1 cellular context compared by ENCODE assay signal in the genomic region with DNA sequence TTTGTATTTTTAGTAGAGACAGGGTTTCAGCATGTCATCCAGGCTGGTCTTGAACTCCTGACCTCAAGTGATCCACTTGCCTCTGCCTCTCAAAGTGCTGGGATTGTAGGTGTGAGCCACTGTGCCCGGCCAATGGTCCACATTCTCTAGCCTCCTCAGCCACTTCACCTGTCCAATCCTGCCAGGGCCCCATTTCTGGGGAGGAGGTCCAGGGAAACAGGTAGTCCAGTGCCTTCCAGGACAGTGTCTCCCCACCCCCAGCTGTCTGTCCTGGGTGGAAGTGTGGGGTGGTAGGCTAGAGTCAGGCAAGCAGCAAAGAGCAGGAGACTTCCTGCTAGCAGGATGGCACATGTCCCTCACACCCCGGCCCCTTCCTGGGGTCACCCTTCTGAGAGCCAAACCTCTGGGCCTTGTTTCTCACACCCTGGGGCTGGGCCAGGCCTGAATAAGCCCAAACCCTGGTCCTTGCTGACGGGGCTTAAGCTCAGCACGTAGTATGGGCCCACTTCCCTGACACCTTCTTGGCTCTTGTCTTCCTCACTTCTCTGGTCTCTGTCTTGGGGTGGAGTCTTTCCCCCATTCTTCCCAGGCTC.
TF ChIP-seq lines count a peak whose summit lies in the region.

No MANE protein-coding gene starts in this region.

TF ChIP-seq in HepG2, 621 proteins besides CTCF, POLR2A, EP300 and RAD21:
- TF ChIP-seq, protein P1, sequence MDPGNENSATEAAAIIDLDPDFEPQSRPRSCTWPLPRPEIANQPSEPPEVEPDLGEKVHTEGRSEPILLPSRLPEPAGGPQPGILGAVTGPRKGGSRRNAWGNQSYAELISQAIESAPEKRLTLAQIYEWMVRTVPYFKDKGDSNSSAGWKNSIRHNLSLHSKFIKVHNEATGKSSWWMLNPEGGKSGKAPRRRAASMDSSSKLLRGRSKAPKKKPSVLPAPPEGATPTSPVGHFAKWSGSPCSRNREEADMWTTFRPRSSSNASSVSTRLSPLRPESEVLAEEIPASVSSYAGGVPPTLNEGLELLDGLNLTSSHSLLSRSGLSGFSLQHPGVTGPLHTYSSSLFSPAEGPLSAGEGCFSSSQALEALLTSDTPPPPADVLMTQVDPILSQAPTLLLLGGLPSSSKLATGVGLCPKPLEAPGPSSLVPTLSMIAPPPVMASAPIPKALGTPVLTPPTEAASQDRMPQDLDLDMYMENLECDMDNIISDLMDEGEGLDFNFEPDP (CRISPR knock-in tag; conservative IDR thresholded peaks at IDR 0.05), result 0 out of 2 replicates have a peak, but pooled peaks have one; percentile 72
- TF ChIP-seq PLRG1 (conservative IDR thresholded peaks at IDR 0.05) (no peak), KDM3A (CRISPR knock-in tag; IDR thresholded peaks at IDR 0.05; ENCODE audit: low read depth) (no peak), SMAD3 (CRISPR knock-in tag; IDR thresholded peaks at IDR 0.05) (no peak), ARID5B (CRISPR knock-in tag; IDR thresholded peaks at IDR 0.05) (no peak)
- TF ChIP-seq, protein P2, sequence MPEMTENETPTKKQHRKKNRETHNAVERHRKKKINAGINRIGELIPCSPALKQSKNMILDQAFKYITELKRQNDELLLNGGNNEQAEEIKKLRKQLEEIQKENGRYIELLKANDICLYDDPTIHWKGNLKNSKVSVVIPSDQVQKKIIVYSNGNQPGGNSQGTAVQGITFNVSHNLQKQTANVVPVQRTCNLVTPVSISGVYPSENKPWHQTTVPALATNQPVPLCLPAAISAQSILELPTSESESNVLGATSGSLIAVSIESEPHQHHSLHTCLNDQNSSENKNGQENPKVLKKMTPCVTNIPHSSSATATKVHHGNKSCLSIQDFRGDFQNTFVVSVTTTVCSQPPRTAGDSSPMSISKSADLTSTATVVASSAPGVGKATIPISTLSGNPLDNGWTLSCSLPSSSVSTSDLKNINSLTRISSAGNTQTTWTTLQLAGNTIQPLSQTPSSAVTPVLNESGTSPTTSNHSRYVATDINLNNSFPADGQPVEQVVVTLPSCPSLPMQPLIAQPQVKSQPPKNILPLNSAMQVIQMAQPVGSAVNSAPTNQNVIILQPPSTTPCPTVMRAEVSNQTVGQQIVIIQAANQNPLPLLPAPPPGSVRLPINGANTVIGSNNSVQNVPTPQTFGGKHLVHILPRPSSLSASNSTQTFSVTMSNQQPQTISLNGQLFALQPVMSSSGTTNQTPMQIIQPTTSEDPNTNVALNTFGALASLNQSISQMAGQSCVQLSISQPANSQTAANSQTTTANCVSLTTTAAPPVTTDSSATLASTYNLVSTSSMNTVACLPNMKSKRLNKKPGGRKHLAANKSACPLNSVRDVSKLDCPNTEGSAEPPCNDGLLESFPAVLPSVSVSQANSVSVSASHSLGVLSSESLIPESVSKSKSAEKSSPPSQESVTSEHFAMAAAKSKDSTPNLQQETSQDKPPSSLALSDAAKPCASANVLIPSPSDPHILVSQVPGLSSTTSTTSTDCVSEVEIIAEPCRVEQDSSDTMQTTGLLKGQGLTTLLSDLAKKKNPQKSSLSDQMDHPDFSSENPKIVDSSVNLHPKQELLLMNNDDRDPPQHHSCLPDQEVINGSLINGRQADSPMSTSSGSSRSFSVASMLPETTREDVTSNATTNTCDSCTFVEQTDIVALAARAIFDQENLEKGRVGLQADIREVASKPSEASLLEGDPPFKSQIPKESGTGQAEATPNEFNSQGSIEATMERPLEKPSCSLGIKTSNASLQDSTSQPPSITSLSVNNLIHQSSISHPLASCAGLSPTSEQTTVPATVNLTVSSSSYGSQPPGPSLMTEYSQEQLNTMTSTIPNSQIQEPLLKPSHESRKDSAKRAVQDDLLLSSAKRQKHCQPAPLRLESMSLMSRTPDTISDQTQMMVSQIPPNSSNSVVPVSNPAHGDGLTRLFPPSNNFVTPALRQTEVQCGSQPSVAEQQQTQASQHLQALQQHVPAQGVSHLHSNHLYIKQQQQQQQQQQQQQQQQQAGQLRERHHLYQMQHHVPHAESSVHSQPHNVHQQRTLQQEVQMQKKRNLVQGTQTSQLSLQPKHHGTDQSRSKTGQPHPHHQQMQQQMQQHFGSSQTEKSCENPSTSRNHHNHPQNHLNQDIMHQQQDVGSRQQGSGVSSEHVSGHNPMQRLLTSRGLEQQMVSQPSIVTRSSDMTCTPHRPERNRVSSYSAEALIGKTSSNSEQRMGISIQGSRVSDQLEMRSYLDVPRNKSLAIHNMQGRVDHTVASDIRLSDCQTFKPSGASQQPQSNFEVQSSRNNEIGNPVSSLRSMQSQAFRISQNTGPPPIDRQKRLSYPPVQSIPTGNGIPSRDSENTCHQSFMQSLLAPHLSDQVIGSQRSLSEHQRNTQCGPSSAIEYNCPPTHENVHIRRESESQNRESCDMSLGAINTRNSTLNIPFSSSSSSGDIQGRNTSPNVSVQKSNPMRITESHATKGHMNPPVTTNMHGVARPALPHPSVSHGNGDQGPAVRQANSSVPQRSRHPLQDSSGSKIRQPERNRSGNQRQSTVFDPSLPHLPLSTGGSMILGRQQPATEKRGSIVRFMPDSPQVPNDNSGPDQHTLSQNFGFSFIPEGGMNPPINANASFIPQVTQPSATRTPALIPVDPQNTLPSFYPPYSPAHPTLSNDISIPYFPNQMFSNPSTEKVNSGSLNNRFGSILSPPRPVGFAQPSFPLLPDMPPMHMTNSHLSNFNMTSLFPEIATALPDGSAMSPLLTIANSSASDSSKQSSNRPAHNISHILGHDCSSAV (CRISPR knock-in tag; IDR thresholded peaks at IDR 0.05; ENCODE audit: borderline replicate concordance), result no peak
- TF ChIP-seq, protein P3, sequence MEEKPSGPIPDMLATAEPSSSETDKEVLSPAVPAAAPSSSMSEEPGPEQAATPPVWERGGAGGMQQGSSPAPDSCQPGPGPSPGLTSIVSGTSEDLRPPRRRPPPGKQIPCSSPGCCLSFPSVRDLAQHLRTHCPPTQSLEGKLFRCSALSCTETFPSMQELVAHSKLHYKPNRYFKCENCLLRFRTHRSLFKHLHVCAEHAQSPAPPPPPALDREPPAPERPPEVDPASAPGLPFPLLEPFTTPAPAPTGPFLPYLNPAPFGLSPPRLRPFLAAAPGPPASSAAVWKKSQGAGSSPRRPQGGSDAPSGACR (CRISPR knock-in tag; IDR thresholded peaks at IDR 0.05), result no peak
TF ChIP-seq in HepG2: peak in this region for 1.
